In genomic region chr7:24366901-24367300, GRCh38 we compare ENCODE assay signal across 15 cellular contexts.
"Had no signal": no experiment of that assay in that cellular context is flagged by ENCODE, and none has a peak within 500 bp of the region (broad histone marks: within the 10 kb centered on the region; RNA-seq: fewer than 3 reads in every experiment).

No MANE protein-coding gene starts in this region.

- H3K27ac Mint-ChIP-seq: activated CD8-positive, alpha-beta memory T cell treated with anti-CD3 and anti-CD28 coated beads, Interleukin-2, amount 10 ng/mL, durations not matched to agents 7 days and 5 days; activated naive CD4-positive, alpha-beta T cell treated with anti-CD3 and anti-CD28 coated beads, Interleukin-2, amount 50 U/mL, for 72 hours had no signal

- H3K4me3 ChIP-seq: sigmoid colon, thoracic aorta, upper lobe of right lung had no signal

- H3K27ac ChIP-seq: sigmoid colon, thoracic aorta, upper lobe of right lung, VCaP had no signal

- H3K9me3 ChIP-seq: sigmoid colon, thoracic aorta, upper lobe of right lung had no signal

- H3K4me1 Mint-ChIP-seq: activated CD8-positive, alpha-beta memory T cell treated with anti-CD3 and anti-CD28 coated beads, Interleukin-2, amount 10 ng/mL, durations not matched to agents 7 days and 5 days had no signal

- H3K4me3 Mint-ChIP-seq: activated CD8-positive, alpha-beta memory T cell treated with anti-CD3 and anti-CD28 coated beads, Interleukin-2, amount 10 ng/mL, durations not matched to agents 7 days and 5 days; activated T-cell treated with anti-CD3 and anti-CD28 coated beads, Interleukin-2, amount 50 U/mL, for 4 hours had no signal

- H3K36me3 Mint-ChIP-seq: activated CD8-positive, alpha-beta memory T cell treated with anti-CD3 and anti-CD28 coated beads, Interleukin-2, amount 10 ng/mL, durations not matched to agents 7 days and 5 days; activated naive CD4-positive, alpha-beta T cell treated with anti-CD3 and anti-CD28 coated beads, Interleukin-2, amount 50 U/mL, for 72 hours had no signal

- H3K27me3 ChIP-seq: sigmoid colon, upper lobe of right lung had no signal

- H3K9me3 Mint-ChIP-seq: activated naive CD4-positive, alpha-beta T cell treated with anti-CD3 and anti-CD28 coated beads, Interleukin-2, amount 50 U/mL, for 72 hours; activated T-cell treated with anti-CD3 and anti-CD28 coated beads, Interleukin-2, amount 50 U/mL, for 4 hours had no signal

- DNase-seq: activated CD4-positive, alpha-beta T cell treated with anti-CD3 and anti-CD28 coated beads for 1 hour; activated CD4-positive, alpha-beta T cell treated with anti-CD3 and anti-CD28 coated beads, Interleukin-2, amount 50 U/mL, for 4 hours; activated CD8-positive, alpha-beta memory T cell treated with anti-CD3 and anti-CD28 coated beads, Interleukin-2, amount 10 ng/mL, durations not matched to agents 7 days and 5 days; activated effector memory CD4-positive, alpha-beta T cell treated with Interleukin-2 at 50 U/mL for 16 hours; activated T-cell treated with anti-CD3 and anti-CD28 coated beads, Interleukin-2, amount 50 U/mL, for 4 hours; caudate nucleus; head of caudate nucleus; mesendoderm; sigmoid colon; stimulated activated CD4-positive, alpha-beta T cell treated with anti-CD3 and anti-CD28 coated beads, Interleukin-12 subunit alpha, Interleukin-12 subunit beta, amount 100 ng/mL, for 4 hours; stimulated activated CD4-positive, alpha-beta T cell treated with anti-CD3 and anti-CD28 coated beads, Interleukin-2, amount 100 ng/mL, for 24 hours; upper lobe of right lung had no signal

- H3K36me3 ChIP-seq: sigmoid colon, thoracic aorta, upper lobe of right lung had no signal

- H3K4me1 ChIP-seq: upper lobe of right lung had no signal
